ENCODE assay signal across 17 cellular contexts in the genomic region with DNA sequence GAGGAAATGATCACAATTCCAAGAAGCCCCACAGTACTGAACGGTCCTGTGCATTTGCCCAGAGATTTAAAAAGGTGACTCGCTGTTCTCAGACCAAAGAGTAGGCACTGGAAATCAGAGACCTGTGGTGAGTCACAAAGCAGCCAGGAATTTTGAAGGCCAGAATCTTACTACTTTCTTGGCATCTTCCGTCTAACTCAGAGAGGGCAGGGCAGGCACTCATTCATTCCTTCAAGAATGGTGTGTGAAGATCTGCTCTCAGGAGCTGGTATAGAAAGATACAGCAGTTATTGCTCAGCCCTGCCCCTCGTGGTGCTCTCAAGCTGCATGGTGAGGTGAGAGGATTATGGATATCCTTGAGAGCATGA. TPM values are rescaled to one million over a fixed set of nuclear protein-coding genes. Genes with fewer than 3 reads are reported as not detected.
DNase-seq lines count a peak whose midpoint lies in the region; ATAC-seq and TF ChIP-seq lines count a peak whose summit lies in the region.
"Had no signal": no experiment of that assay in that cellular context is flagged by ENCODE, and none has a peak within 500 bp of the region (broad histone marks: within the 10 kb centered on the region; RNA-seq: fewer than 3 reads in every experiment).

No MANE protein-coding gene starts in this region.

- H3K4me3 ChIP-seq in MG63 = no peak overlapping the region
- no peak overlapping the region for H3K4me3 ChIP-seq in psoas muscle
- H3K4me3 ChIP-seq: heart left ventricle, SJCRH30, testis had no signal

- intact Hi-C loops in psoas muscle (cut with DNase I) = no loop called here

- H3K9me3 ChIP-seq in MG63 = no peaks in the 10 kb centered on the region
- no peaks in the 10 kb centered on the region for H3K9me3 ChIP-seq in psoas muscle
- H3K9me3 ChIP-seq: heart left ventricle, neutrophil, SJCRH30, testis had no signal

- ATAC-seq in psoas muscle = peak; percentile 40 to 75 (median 42)
- no peak for ATAC-seq in HG03378 (IDR thresholded peaks at IDR 0.05; ENCODE audit: unreplicated experiment)
- ATAC-seq: heart left ventricle had no signal

- 40 to 56% (median 40%) methylated on average over 4 of the region's 4 CpGs for whole genome bisulfite sequencing in psoas muscle, 3 donors

- no peaks in the 10 kb centered on the region for H3K4me1 ChIP-seq in psoas muscle
- H3K4me1 ChIP-seq: SJCRH30, testis had no signal

- TF ChIP-seq CTCF in psoas muscle (IDR thresholded peaks at IDR 0.05) = no peak

- no peaks in the 10 kb centered on the region for H3K36me3 ChIP-seq in MG63
- no peaks in the 10 kb centered on the region for H3K36me3 ChIP-seq in psoas muscle (ENCODE audit: insufficient read depth in 1 of 2, low read depth in 1 of 2)
- H3K36me3 ChIP-seq: heart left ventricle, neutrophil, SJCRH30 had no signal

- DNase-seq in EH (ENCODE audit: low read depth) (peak; percentile 13), MG63 (peak; percentile 74), epithelial cell of prostate (ENCODE audit: low read depth, low spot score) (peak; percentile 18), psoas muscle (no peak), putamen (ENCODE audit: low spot score) (no peak)
- no peak for DNase-seq in NK-92 treated with Interleukin-12 subunit alpha and Interleukin-12 subunit beta, amount 100 ng/mL, for 24 hours (lab: John Stamatoyannopoulos, UW)
- DNase-seq: activated CD4-positive, alpha-beta T cell treated with anti-CD3 and anti-CD28 coated beads for 48 hours; activated CD8-positive, alpha-beta memory T cell treated with anti-CD3 and anti-CD28 coated beads, Interleukin-2, amount 50 U/mL, for 48 hours; aorta; heart left ventricle; KBM-7; NCI-H1417 treated with DMSO at 0.1 percent for 48 hours; SJCRH30; stimulated activated CD4-positive, alpha-beta T cell treated with anti-CD3 and anti-CD28 coated beads, Interleukin-4, amount 100 ng/mL, for 24 hours; testis had no signal

- H3K27ac ChIP-seq in epithelial cell of prostate = no peak overlapping the region
- H3K27ac ChIP-seq in psoas muscle = no peak overlapping the region
- H3K27ac ChIP-seq: heart left ventricle, neutrophil, SJCRH30, testis had no signal

- H3K27me3 ChIP-seq in MG63 (no peaks in the 10 kb centered on the region), psoas muscle (ENCODE audit: insufficient read depth in 3 of 3, low read length in 2 of 3) (no peaks in the 10 kb centered on the region)
- H3K27me3 ChIP-seq: heart left ventricle, neutrophil, SJCRH30, testis had no signal

RNA-seq across cellular contexts. Expression of a gene that starts 57.9 kb away (rescaled TPM):
- not detected in 2 replicates for total RNA-seq in MG63 (2014; rRNA removed; shearing (Covaris generic); ENCODE audit: low replicate concordance)
- under 1 TPM in 2 of 4 donors, not detected in 2; 0.27 to 0.38 TPM for total RNA-seq in psoas muscle
- polyA plus RNA-seq in psoas muscle = under 1 TPM in 2 of 3 donors, not detected in 1; 0.04 to 0.20 TPM
- total RNA-seq: aorta, SJCRH30 had no signal
- polyA plus RNA-seq: aorta had no signal

Comparison
In these comparisons a context has a peak if more than half of its experiments do, and no peak if none do; other contexts are left out.
1. DNase-seq: peak in EH (single experiment), MG63 (single experiment) and epithelial cell of prostate (single experiment); none in psoas muscle (0 of 2), putamen (single experiment) and NK-92 treated with Interleukin-12 subunit alpha and Interleukin-12 subunit beta, amount 100 ng/mL, for 24 hours (single experiment).